Comparison of ENCODE assay signal across 8 cellular contexts in the genomic region with DNA sequence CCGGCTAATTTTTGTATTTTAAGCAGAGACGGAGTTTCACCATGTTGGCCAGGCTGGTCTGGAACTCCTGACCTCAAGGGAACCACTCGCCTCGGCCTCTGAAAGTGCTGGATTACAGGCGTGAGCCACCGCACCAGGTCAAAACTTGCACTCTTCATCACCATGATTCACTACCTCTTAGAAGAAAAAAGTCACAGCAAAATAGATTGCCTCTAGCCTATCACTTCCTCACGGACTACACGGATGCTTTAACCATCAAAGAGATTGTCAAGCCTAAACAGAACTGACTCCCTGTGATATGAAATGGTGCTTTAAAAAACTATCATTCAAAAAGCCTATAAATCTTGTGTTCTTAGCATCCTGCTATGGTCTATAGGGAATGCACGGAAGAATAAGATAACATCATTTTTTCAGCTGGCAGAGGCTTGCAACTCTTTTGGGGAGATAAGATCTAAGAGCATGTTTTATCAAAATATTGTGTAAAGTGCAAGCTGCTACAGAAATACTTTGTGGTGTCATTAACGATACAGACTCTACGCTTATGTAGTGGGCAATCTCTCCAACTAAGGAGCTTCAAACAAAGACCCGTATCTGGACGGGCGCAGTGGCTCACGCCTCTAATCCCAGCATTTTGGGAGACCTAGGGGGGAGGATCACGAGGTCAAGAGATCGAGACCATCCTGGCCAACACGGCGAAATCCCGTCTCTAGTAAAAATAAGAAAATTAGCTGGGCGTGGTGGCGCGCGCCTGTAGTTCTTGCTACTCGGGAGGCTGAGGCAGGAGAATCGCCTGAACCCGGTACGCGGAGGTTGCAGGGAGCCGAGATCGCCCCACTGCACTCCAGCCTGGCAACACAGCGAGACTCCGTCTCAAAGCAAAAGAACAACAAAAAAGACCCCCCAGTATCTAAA. TPM values are rescaled to one million over a fixed set of nuclear protein-coding genes. Genes with fewer than 3 reads are reported as not detected.
A peak's percentile ranks its signal among the peaks of the same experiment; 100 is the strongest.
DNase-seq lines count a peak whose midpoint lies in the region; ATAC-seq and TF ChIP-seq lines count a peak whose summit lies in the region.

No MANE protein-coding gene starts in this region.

- H3K27me3 ChIP-seq in right atrium auricular region (no peaks in the 10 kb centered on the region), upper lobe of right lung (no peaks in the 10 kb centered on the region)

- no peaks in the 10 kb centered on the region for H3K9me3 ChIP-seq in right atrium auricular region
- H3K9me3 ChIP-seq in upper lobe of right lung = no peaks in the 10 kb centered on the region

- DNase-seq in right atrium auricular region (ENCODE audit: low spot score) = no peak
- no peak for DNase-seq in left ventricle myocardium superior
- peak; percentile 53 for DNase-seq in amniotic epithelial cell (ENCODE audit: low read depth)
- no peak for DNase-seq in lower leg skin (ENCODE audit: low spot score in 2 of 2)
- no peak for DNase-seq in upper lobe of right lung
- no peak for DNase-seq in AG08396 (ENCODE audit: low spot score)
- no peak for DNase-seq in COLO668 (lab: John Stamatoyannopoulos, UW; ENCODE audit: unreplicated experiment)

- peaks cover 0 to 49% of the 10 kb centered on the region in 2 donors for H3K4me1 ChIP-seq in right atrium auricular region
- peaks cover 38% of the 10 kb centered on the region for H3K4me1 ChIP-seq in upper lobe of right lung

- TF ChIP-seq POLR2A in lower leg skin (IDR thresholded peaks at IDR 0.05) = no peak

- WGBS in lower leg skin, 2 donors = 19 to 24% methylated on average over 33 of the region's 33 CpGs

- intact Hi-C loops in left ventricle myocardium superior (cut with micrococcal nuclease) (loop anchor here (10.0 kb wide), 2 partner anchors 80 to 130 kb away; no protein-coding TSS in a partner anchor), lower leg skin (cut with DNase I; ENCODE audit: low total_unique reads) (no loop called here), upper lobe of right lung (cut with DNase I) (no loop called here)

- ATAC-seq in left ventricle myocardium superior (no peak), upper lobe of right lung (no peak), GM19452 (IDR thresholded peaks at IDR 0.05; ENCODE audit: unreplicated experiment) (no peak)

- H3K4me3 ChIP-seq in right atrium auricular region (peak overlapping the region; percentile 85 to 93), lower leg skin (ENCODE audit: low read depth, poor library complexity, severe bottlenecking) (peak overlapping the region; percentile 82), upper lobe of right lung (peak overlapping the region; percentile 70)

- H3K27ac ChIP-seq in right atrium auricular region = peak overlapping the region; percentile 94 to 98
- peak overlapping the region; percentile 83 for H3K27ac ChIP-seq in upper lobe of right lung

- peaks cover 4% of the 10 kb centered on the region for H3K36me3 ChIP-seq in right atrium auricular region
- peaks cover 25% of the 10 kb centered on the region for H3K36me3 ChIP-seq in upper lobe of right lung

- TF ChIP-seq CTCF in right atrium auricular region (IDR thresholded peaks at IDR 0.05) (no peak), lower leg skin (IDR thresholded peaks at IDR 0.05) (no peak), upper lobe of right lung (IDR thresholded peaks at IDR 0.05) (no peak)

RNA-seq across cellular contexts. Expression of gene TFB2M, which starts 1.0 kb away (rescaled TPM):
- total RNA-seq in right atrium auricular region (10 to 100 TPM in 1 of 2 donors, 1 to 10 TPM in 1; 5.5 to 12.0 TPM), left ventricle myocardium superior (17.4 TPM), lower leg skin (10 to 100 TPM in 2 of 4 donors, 1 to 10 TPM in 2; 6.8 to 10.9 (median 9.3) TPM), upper lobe of right lung (9.4 TPM)

RNA-seq across cellular contexts. Expression of gene CNST, which starts 1.2 kb away (rescaled TPM):
- total RNA-seq in right atrium auricular region = 10 to 100 TPM; 15.6 to 19.0 TPM
- 20.2 TPM for total RNA-seq in left ventricle myocardium superior
- total RNA-seq in lower leg skin = 10 to 100 TPM; 21.2 to 31.2 (median 28.4) TPM
- 29.8 TPM for total RNA-seq in upper lobe of right lung

RNA-seq across cellular contexts. Expression of gene SMYD3, which starts 58.0 kb away (rescaled TPM):
- total RNA-seq in right atrium auricular region (1 to 10 TPM; 7.9 to 8.5 TPM), left ventricle myocardium superior (8.2 TPM), lower leg skin (10 to 100 TPM in 3 of 4 donors, 1 to 10 TPM in 1; 8.4 to 25.7 (median 14.4) TPM), upper lobe of right lung (27.2 TPM)
